ENCODE assay signal across 11 cellular contexts in genomic region chr6:37382954-37383353, GRCh38. TPM values are rescaled to one million over a fixed set of nuclear protein-coding genes. Genes with fewer than 3 reads are reported as not detected.
DNase-seq lines count a peak whose midpoint lies in the region; ATAC-seq and TF ChIP-seq lines count a peak whose summit lies in the region.
"Had no signal": no experiment of that assay in that cellular context is flagged by ENCODE, and none has a peak within 500 bp of the region (broad histone marks: within the 10 kb centered on the region; RNA-seq: fewer than 3 reads in every experiment).

No MANE protein-coding gene starts in this region.

- H2BK5ac ChIP-seq in mesendoderm (ENCODE audit: low read length): no peak overlapping the region

- no peak overlapping the region for H3K18ac ChIP-seq in mesendoderm (ENCODE audit: low read length)

- H4K5ac ChIP-seq in mesendoderm (ENCODE audit: low read length): no peak overlapping the region

- H4K20me1 ChIP-seq in DND-41 (ENCODE audit: insufficient read depth, low read length) (no peaks in the 10 kb centered on the region), Loucy (ENCODE audit: insufficient read depth, low read length, poor library complexity, severe bottlenecking) (no peaks in the 10 kb centered on the region)

- ATAC-seq in DND-41 (ENCODE audit: insufficient read depth, low read depth): no peak

- H3K23ac ChIP-seq in mesendoderm (ENCODE audit: low read length): no peak overlapping the region

- H3K56ac ChIP-seq in mesendoderm (ENCODE audit: low read length): no peak overlapping the region

- H3K36me3 ChIP-seq in DND-41 (ENCODE audit: insufficient read depth, low read length) (peaks cover 65% of the 10 kb centered on the region), Loucy (ENCODE audit: insufficient read depth, low read length) (peaks cover 16% of the 10 kb centered on the region; the same call in 1 of the 2 replicates), mesendoderm (ENCODE audit: control insufficient read depth, insufficient read depth, low read length) (peaks cover 6% of the 10 kb centered on the region)

- H3K79me2 ChIP-seq in DND-41 (ENCODE audit: insufficient read depth, low read length) (no peaks in the 10 kb centered on the region), Loucy (ENCODE audit: insufficient read depth, low read length) (no peaks in the 10 kb centered on the region), mesendoderm (ENCODE audit: control insufficient read depth, insufficient read depth, low read length) (no peaks in the 10 kb centered on the region)

- TF ChIP-seq CTCF in AG10803 (conservative IDR thresholded peaks at IDR 0.05; ENCODE audit: low read length) (0 out of 2 replicates have a peak, but pooled peaks have one; percentile 3), DND-41 (IDR thresholded peaks at IDR 0.05; ENCODE audit: borderline replicate concordance, extremely low read depth, low read length, poor library complexity, severe bottlenecking) (peak; percentile 12), Loucy (conservative IDR thresholded peaks at IDR 0.05; ENCODE audit: low read length) (peak; percentile 34)

- WGBS in mesendoderm (ENCODE audit: extremely low coverage, insufficient coverage, low lambda C conversion rate): no CpG with 5 or more reads among the region's 2 CpGs

- H3K4ac ChIP-seq in mesendoderm (ENCODE audit: low read depth, low read length): no peak overlapping the region

- no peak overlapping the region for H2BK120ac ChIP-seq in mesendoderm (ENCODE audit: low read depth, low read length)

- H3F3A ChIP-seq in Loucy (ENCODE audit: low read depth): no peaks in the 10 kb centered on the region

- H3K4me2 ChIP-seq in DND-41 (ENCODE audit: insufficient read depth, low read length) (no peak overlapping the region), Loucy (ENCODE audit: low read depth, low read length, poor library complexity, severe bottlenecking) (no peak overlapping the region), mesendoderm (ENCODE audit: low read length) (no peak overlapping the region)

- H3K9me2 ChIP-seq in Loucy (replicated peaks; ENCODE audit: low read depth, low read length): no peaks in the 10 kb centered on the region

- no peak overlapping the region for H2AFZ ChIP-seq in DND-41 (ENCODE audit: low read depth, low read length)
- no peak overlapping the region for H2AFZ ChIP-seq in Loucy (ENCODE audit: low read length)

- H2BK15ac ChIP-seq in mesendoderm (replicated peaks; ENCODE audit: low read depth): no peak overlapping the region

- H3K4me3 ChIP-seq in AG10803 (ENCODE audit: low read length): no peak overlapping the region
- no peak overlapping the region for H3K4me3 ChIP-seq in DND-41 (ENCODE audit: low read depth in 1 of 2, low read length in 2 of 2)
- no peak overlapping the region for H3K4me3 ChIP-seq in Loucy (ENCODE audit: low read length, poor library complexity, severe bottlenecking)
- no peak overlapping the region for H3K4me3 ChIP-seq in mesendoderm (ENCODE audit: low read length)

- H3K9me3 ChIP-seq in DND-41 (ENCODE audit: insufficient read depth, low read length, severe bottlenecking): no peaks in the 10 kb centered on the region
- H3K9me3 ChIP-seq in Loucy (ENCODE audit: insufficient read depth, low read depth, low read length): no peaks in the 10 kb centered on the region

- no peaks in the 10 kb centered on the region for H3K79me1 ChIP-seq in mesendoderm (ENCODE audit: low read length)

- no peak overlapping the region for H2AK5ac ChIP-seq in mesendoderm (ENCODE audit: low read length)

- H3K27me3 ChIP-seq in DND-41 (ENCODE audit: insufficient read depth, low read length, poor library complexity) (no peaks in the 10 kb centered on the region), Loucy (ENCODE audit: insufficient read depth, low read length, poor library complexity, severe bottlenecking) (no peaks in the 10 kb centered on the region), mesendoderm (ENCODE audit: insufficient read depth, low read length, poor library complexity) (no peaks in the 10 kb centered on the region)

- no peak overlapping the region for H4K8ac ChIP-seq in mesendoderm (ENCODE audit: low read depth, low read length)

- no peaks in the 10 kb centered on the region for H3K4me1 ChIP-seq in DND-41 (ENCODE audit: insufficient read depth, low read length)
- no peaks in the 10 kb centered on the region for H3K4me1 ChIP-seq in Loucy (ENCODE audit: insufficient read depth, low read length, poor library complexity, severe bottlenecking)
- H3K4me1 ChIP-seq in mesendoderm (ENCODE audit: control insufficient read depth, low read depth, low read length): no peaks in the 10 kb centered on the region

- H3K9ac ChIP-seq in DND-41 (ENCODE audit: low read depth, low read length) (no peak overlapping the region), Loucy (ENCODE audit: low read depth, low read length, poor library complexity, severe bottlenecking) (no peak overlapping the region), mesendoderm (ENCODE audit: low read length) (no peak overlapping the region)

- DNase-seq in AG10803 (ENCODE audit: low read depth) (no peak), DND-41 (no peak), mesendoderm (peak; percentile 12), DMS79 (lab: John Stamatoyannopoulos, UW) (no peak), NCI-H226 (no peak), NCI-H1048 (lab: John Stamatoyannopoulos, UW) (no peak)
- DNase-seq: NCI-H1105 treated with DMSO at 0.1 percent for 48 hours, NCI-H187, NCI-H510A, SHP77 treated with DMSO at 0.1 percent for 48 hours had no signal

- no peak overlapping the region for H3K27ac ChIP-seq in DND-41 (ENCODE audit: low read length)
- no peak overlapping the region for H3K27ac ChIP-seq in mesendoderm (ENCODE audit: low read depth, low read length)

RNA-seq across cellular contexts. Expression of gene RNF8, which starts 29.2 kb away (rescaled TPM):
- polyA plus RNA-seq in mesendoderm (2013, experiment 1 of 2): 23.9 TPM
- 23.5 TPM for polyA plus RNA-seq in mesendoderm (2013, experiment 2 of 2)

RNA-seq across cellular contexts. Expression of gene CMTR1, which starts 50.1 kb away (rescaled TPM):
- 15.6 TPM for polyA plus RNA-seq in mesendoderm (2013, experiment 1 of 2)
- polyA plus RNA-seq in mesendoderm (2013, experiment 2 of 2): 15.0 TPM
